9 cellular contexts compared by ENCODE assay signal in the genomic region with DNA sequence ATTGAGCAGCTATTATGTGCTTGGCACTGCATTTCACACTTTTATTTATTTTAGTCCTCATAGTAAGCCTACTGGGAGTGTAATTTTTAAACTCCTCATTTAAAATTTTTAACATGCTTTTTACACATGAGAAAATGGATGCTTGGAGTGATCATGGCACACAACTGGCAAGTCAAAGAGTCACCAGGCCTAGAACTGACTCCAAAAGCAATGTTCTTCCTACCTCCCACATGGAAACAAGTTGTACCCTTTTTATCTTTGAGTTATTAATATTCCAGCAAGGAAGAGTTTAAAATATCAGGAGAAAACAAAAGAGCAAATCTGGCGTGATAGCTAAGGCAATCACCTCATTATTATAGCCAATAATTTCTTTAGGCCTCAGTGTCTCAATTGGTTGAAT.
"Had no signal": no experiment of that assay in that cellular context is flagged by ENCODE, and none has a peak within 500 bp of the region (broad histone marks: within the 10 kb centered on the region; RNA-seq: fewer than 3 reads in every experiment).

No MANE protein-coding gene starts in this region.

- H3K27ac Mint-ChIP-seq: GM23338, H9, HFFc6 had no signal

- H3K27ac ChIP-seq: GM23248 had no signal

- H3K4me3 Mint-ChIP-seq: GM23338, H9, HFFc6 had no signal

- H3K4me1 ChIP-seq: HAP-1 had no signal

- ATAC-seq: GM23338, HCT116 had no signal

- DNase-seq: GM23248, GOT3, H7, H9, HCEC 1CT, HFFc6 had no signal

- H3K36me3 ChIP-seq: HAP-1 had no signal

- H3K4me3 ChIP-seq: GM23248, GM23338, HAP-1 had no signal

- H3K9me3 ChIP-seq: HAP-1 had no signal

- H3K9me3 Mint-ChIP-seq: GM23338, H9, HFFc6 had no signal
